Comparison of ENCODE assay signal across 37 cellular contexts in the genomic region with DNA sequence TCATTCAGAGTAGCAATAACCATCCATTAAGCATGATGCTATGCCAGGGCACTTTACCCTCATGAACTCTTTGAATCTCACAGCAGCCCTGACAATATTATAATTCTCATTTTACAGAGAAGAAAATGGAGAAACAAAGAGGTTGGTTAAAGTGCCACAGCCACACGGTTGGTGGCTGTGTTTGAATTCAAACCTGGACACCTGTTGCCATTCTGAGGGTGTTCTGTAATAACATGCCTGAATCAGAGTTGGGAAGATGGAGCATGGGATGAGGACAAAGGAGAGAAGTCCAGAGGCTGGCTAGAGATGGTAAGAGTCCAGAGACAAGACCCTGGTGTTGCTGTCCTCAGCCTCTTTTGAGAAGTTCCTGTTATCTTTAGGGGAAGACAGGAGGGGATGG.
"Had no signal": no experiment of that assay in that cellular context is flagged by ENCODE, and none has a peak within 500 bp of the region (broad histone marks: within the 10 kb centered on the region; RNA-seq: fewer than 3 reads in every experiment).

No MANE protein-coding gene starts in this region.

- ATAC-seq: activated naive CD8-positive, alpha-beta T cell treated with anti-CD3 and anti-CD28 coated beads, Interleukin-2, amount 50 U/mL, for 24 hours; activated T-cell treated with anti-CD3 and anti-CD28 coated beads, Interleukin-2, amount 50 U/mL, for 4 hours; Right ventricle myocardium inferior; SK-N-SH treated with all-trans-retinoic acid at 6 μM for 48 hours had no signal

- H3K9me3 Mint-ChIP-seq: activated T-cell treated with anti-CD3 and anti-CD28 coated beads, Interleukin-2, amount 50 U/mL, for 4 hours had no signal

- DNase-seq: activated B cell treated with CpG ODN at 0.5 μM for 24 hours; activated CD4-positive, alpha-beta memory T cell treated with anti-CD3 and anti-CD28 coated beads for 36 hours; activated CD4-positive, alpha-beta T cell treated with anti-CD3 and anti-CD28 coated beads for 4 hours; activated CD4-positive, alpha-beta T cell treated with anti-CD3 and anti-CD28 coated beads, Interleukin-2, amount 50 U/mL, for 1 hour; activated CD4-positive, CD25-positive, alpha-beta regulatory T cell treated with anti-CD3 and anti-CD28 coated beads, Interleukin-2, amount 50 U/mL, for 72 hours; activated CD8-positive, alpha-beta memory T cell treated with anti-CD3 and anti-CD28 coated beads, Interleukin-2, amount 50 U/mL, for 4 hours; activated effector memory CD4-positive, alpha-beta T cell treated with Interleukin-2 at 50 U/mL for 16 hours; activated naive CD4-positive, alpha-beta T cell treated with anti-CD3 and anti-CD28 coated beads, Interleukin-2, amount 10 ng/mL, durations not matched to agents 7 days and 5 days; activated naive CD8-positive, alpha-beta T cell treated with anti-CD3 and anti-CD28 coated beads, Interleukin-2, amount 50 U/mL, for 24 hours; activated T-cell treated with anti-CD3 and anti-CD28 coated beads for 4 hours; activated T-cell treated with anti-CD3 and anti-CD28 coated beads, Interleukin-2, amount 50 U/mL, for 4 hours; anterior cingulate cortex; Kasumi-1; KG1; MG63; NCI-H1048; NCI-H1105 treated with DMSO at 0.1 percent for 48 hours; NCI-H1436; NCI-H1694; NCI-H1930; NCI-H2081 treated with DMSO at 0.1 percent for 48 hours; NCI-H226; NCI-H446 treated with DMSO at 0.1 percent for 48 hours; NCI-H524; NCI-H69; NK-92 treated with Interleukin-12 subunit alpha and Interleukin-12 subunit beta, amount 100 ng/mL, for 24 hours; PC-9; SIG-M5; SW 1271; T-helper 1 cell; T-helper 2 cell; T-helper 9 cell had no signal

- H3K36me3 Mint-ChIP-seq: activated CD4-positive, alpha-beta memory T cell treated with anti-CD3 and anti-CD28 coated beads for 36 hours; activated naive CD4-positive, alpha-beta T cell treated with anti-CD3 and anti-CD28 coated beads, Interleukin-2, amount 10 ng/mL, durations not matched to agents 7 days and 5 days; brain had no signal

- H3K4me3 Mint-ChIP-seq: activated B cell treated with CpG ODN at 0.5 μM for 24 hours; activated CD4-positive, alpha-beta memory T cell treated with anti-CD3 and anti-CD28 coated beads for 36 hours; activated naive CD4-positive, alpha-beta T cell treated with anti-CD3 and anti-CD28 coated beads, Interleukin-2, amount 10 ng/mL, durations not matched to agents 7 days and 5 days; activated naive CD8-positive, alpha-beta T cell; activated naive CD8-positive, alpha-beta T cell treated with anti-CD3 and anti-CD28 coated beads, Interleukin-2, amount 50 U/mL, for 24 hours; activated T-cell treated with anti-CD3 and anti-CD28 coated beads, Interleukin-2, amount 50 U/mL, for 4 hours; activated T-helper 1 cell treated with anti-CD3 and anti-CD28 coated beads, Interleukin-12 subunit alpha, Interleukin-12 subunit beta, Interleukin-2, Interleukin-4 antibody, amounts not matched to agents 30 ng/mL and 10 ng/mL and 1 ng/mL, durations not matched to agents 14 hours and 24 hours and 36 hours; brain had no signal

- H3K27ac Mint-ChIP-seq: activated B cell treated with CpG ODN at 0.5 μM for 24 hours; activated CD4-positive, alpha-beta memory T cell treated with anti-CD3 and anti-CD28 coated beads for 36 hours; activated naive CD4-positive, alpha-beta T cell treated with anti-CD3 and anti-CD28 coated beads, Interleukin-2, amount 10 ng/mL, durations not matched to agents 7 days and 5 days had no signal

- H3K4me1 Mint-ChIP-seq: activated B cell treated with CpG ODN at 0.5 μM for 24 hours; activated naive CD4-positive, alpha-beta T cell treated with anti-CD3 and anti-CD28 coated beads, Interleukin-2, amount 10 ng/mL, durations not matched to agents 7 days and 5 days had no signal
